9 cellular contexts compared by ENCODE assay signal in genomic region chr19:38691938-38692457, GRCh38. TPM values are rescaled to one million over a fixed set of nuclear protein-coding genes. Genes with fewer than 3 reads are reported as not detected.
DNase-seq lines count a peak whose midpoint lies in the region; ATAC-seq, FAIRE-seq and TF ChIP-seq lines count a peak whose summit lies in the region.
"Had no signal": no experiment of that assay in that cellular context is flagged by ENCODE, and none has a peak within 500 bp of the region (broad histone marks: within the 10 kb centered on the region; RNA-seq: fewer than 3 reads in every experiment).

No MANE protein-coding gene starts in this region.

- no peaks in the 10 kb centered on the region for H3K27me3 ChIP-seq in small intestine (ENCODE audit: control insufficient read depth in 2 of 2, insufficient read depth in 2 of 2, low read length in 2 of 2)

- peaks cover 0 to 5% (median 3%) of the 10 kb centered on the region in 3 donors for H3K36me3 Mint-ChIP-seq in immature natural killer cell

- peak; percentile 27 for FAIRE-seq in H54 (lab: Jason Lieb, UNC)
- no peak for FAIRE-seq in small intestine (lab: Jason Lieb, UNC)

- 66 to 79% (median 78%) methylated on average over 15 of the region's 15 CpGs for WGBS in small intestine, 3 donors

- no peak for TF ChIP-seq CTCF in astrocyte of the spinal cord (IDR thresholded peaks at IDR 0.05; ENCODE audit: low read depth, low read length)

- DNase-seq in H54 (ENCODE audit: insufficient read length, low spot score): peak; percentile 83
- peak; percentile 93 for DNase-seq in astrocyte of the spinal cord (ENCODE audit: low read depth, low spot score)
- DNase-seq in immature natural killer cell: no peak
- no peak for DNase-seq in small intestine
- DNase-seq in C1 segment of cervical spinal cord (lab: John Stamatoyannopoulos, UW): no peak
- no peak for DNase-seq in stimulated activated CD8-positive, alpha-beta memory T cell treated with anti-CD3 and anti-CD28 coated beads, Interleukin-4, amount 100 ng/mL, for 48 hours

- H3K27ac Mint-ChIP-seq in immature natural killer cell: peak overlapping the region; percentile 97 to 100 (median 99)
- H3K27ac Mint-ChIP-seq: stimulated activated naive CD8-positive, alpha-beta T cell treated with anti-CD3 and anti-CD28 coated beads, Interleukin-15, Interleukin-2, amounts not matched to agents 100 ng/mL and 50 ng/mL, for 24 hours had no signal

- TF ChIP-seq POLR2A in H54 (IDR thresholded peaks at IDR 0.05; ENCODE audit: low read depth, low read length): no peak

- peaks cover 0 to 2% (median 0%) of the 10 kb centered on the region in 6 donors for H3K9me3 Mint-ChIP-seq in immature natural killer cell
- H3K9me3 Mint-ChIP-seq: stimulated activated naive CD8-positive, alpha-beta T cell treated with anti-CD3 and anti-CD28 coated beads, Interleukin-15, Interleukin-2, amounts not matched to agents 100 ng/mL and 50 ng/mL, for 24 hours had no signal

- H3K4me1 Mint-ChIP-seq in immature natural killer cell: peaks cover 93 to 96% of the 10 kb centered on the region in 2 donors

- H3K27me3 Mint-ChIP-seq in immature natural killer cell (ENCODE audit: low read depth in 3 of 3): peaks cover 16 to 22% (median 16%) of the 10 kb centered on the region in 3 donors
- H3K27me3 Mint-ChIP-seq: stimulated activated naive CD8-positive, alpha-beta T cell treated with anti-CD3 and anti-CD28 coated beads, Interleukin-15, Interleukin-2, amounts not matched to agents 100 ng/mL and 50 ng/mL, for 24 hours had no signal

- no peaks in the 10 kb centered on the region for H3K9me3 ChIP-seq in small intestine (ENCODE audit: control insufficient read depth, low read depth)

- peak overlapping the region; percentile 71 to 88 for H3K27ac ChIP-seq in small intestine (ENCODE audit: low read depth in 1 of 2, low read length in 1 of 2)

- no peak for ATAC-seq in HG03439 (IDR thresholded peaks at IDR 0.05; ENCODE audit: unreplicated experiment)
- ATAC-seq in GM21529 (IDR thresholded peaks at IDR 0.05; ENCODE audit: unreplicated experiment): no peak

- in situ Hi-C loops in astrocyte of the spinal cord (cut with HindIII; ENCODE audit: low sequenced_read_pairs): no loop called here

- H3K4me3 Mint-ChIP-seq in immature natural killer cell: peak overlapping the region; percentile 48 to 86 (median 63)
- H3K4me3 Mint-ChIP-seq: stimulated activated naive CD8-positive, alpha-beta T cell treated with anti-CD3 and anti-CD28 coated beads, Interleukin-15, Interleukin-2, amounts not matched to agents 100 ng/mL and 50 ng/mL, for 24 hours had no signal

- peaks cover 14 to 27% of the 10 kb centered on the region in 2 donors for H3K4me1 ChIP-seq in small intestine (ENCODE audit: control insufficient read depth in 2 of 2, insufficient read depth in 1 of 2, low read depth in 1 of 2, low read length in 1 of 2)

- H3K36me3 ChIP-seq in small intestine (ENCODE audit: control insufficient read depth in 2 of 2, insufficient read depth in 2 of 2, low read length in 2 of 2): peaks cover 0 to 2% of the 10 kb centered on the region in 2 donors

- H3K4me3 ChIP-seq in astrocyte of the spinal cord (ENCODE audit: low read depth, low read length) (no peak overlapping the region), small intestine (ENCODE audit: low read depth in 1 of 2, low read length in 2 of 2) (no peak overlapping the region)

RNA-seq across cellular contexts. Expression of gene ACTN4, which starts 44.5 kb away (rescaled TPM):
- polyA plus RNA-seq in immature natural killer cell (10 to 100 TPM in 2 of 3 donors, 1 to 10 TPM in 1; 8.5 to 68.3 (median 17.4) TPM), small intestine (100 to 1,000 TPM; 188 to 326 (median 291) TPM)

RNA-seq across cellular contexts. Expression of gene CAPN12, which starts 52.3 kb away (rescaled TPM):
- polyA plus RNA-seq in immature natural killer cell (10 to 100 TPM; 25.7 to 72.8 (median 55.1) TPM), small intestine (10 to 100 TPM in 1 of 3 donors, 1 to 10 TPM in 2; 2.4 to 26.1 (median 2.7) TPM)

Comparison
In these comparisons a context has a peak if more than half of its experiments do, and no peak if none do; other contexts are left out.
1. DNase-seq: peak in H54 (single experiment) and astrocyte of the spinal cord (single experiment); none in immature natural killer cell (0 of 3), small intestine (single experiment), C1 segment of cervical spinal cord (0 of 14) and stimulated activated CD8-positive, alpha-beta memory T cell treated with anti-CD3 and anti-CD28 coated beads, Interleukin-4, amount 100 ng/mL, for 48 hours (single experiment).